In genomic region chr7:114502454-114503254, GRCh38 we compare ENCODE assay signal across 13 cellular contexts.
A peak's percentile ranks its signal among the peaks of the same experiment; 100 is the strongest.
DNase-seq lines count a peak whose midpoint lies in the region; ATAC-seq, FAIRE-seq and TF ChIP-seq lines count a peak whose summit lies in the region.
"Had no signal": no experiment of that assay in that cellular context is flagged by ENCODE, and none has a peak within 500 bp of the region (broad histone marks: within the 10 kb centered on the region; RNA-seq: fewer than 3 reads in every experiment).

No MANE protein-coding gene starts in this region.

- H3K27me3 Mint-ChIP-seq in activated CD8-positive, alpha-beta memory T cell treated with anti-CD3 and anti-CD28 coated beads, Interleukin-2, amount 10 ng/mL, durations not matched to agents 7 days and 5 days = no peaks in the 10 kb centered on the region
- H3K27me3 Mint-ChIP-seq in CD14-positive monocyte (ENCODE audit: low read depth in 3 of 3) = no peaks in the 10 kb centered on the region
- H3K27me3 Mint-ChIP-seq: activated naive CD8-positive, alpha-beta T cell treated with anti-CD3 and anti-CD28 coated beads, Interleukin-2, amount 10 ng/mL, durations not matched to agents 7 days and 5 days; naive thymus-derived CD8-positive, alpha-beta T cell had no signal

- no peak for TF ChIP-seq CTCF in CD14-positive monocyte (IDR thresholded peaks at IDR 0.05)

- CTCF ChIA-PET in activated CD8-positive, alpha-beta memory T cell treated with anti-CD3 and anti-CD28 coated beads, Interleukin-2, amount 10 ng/mL, durations not matched to agents 7 days and 5 days (lab: Charles Lee) = no interaction called here

- H3K27ac ChIP-seq in small intestine (ENCODE audit: low read depth in 1 of 2, low read length in 1 of 2) = no peak overlapping the region

- no peaks in the 10 kb centered on the region for H3K27me3 ChIP-seq in small intestine (ENCODE audit: control insufficient read depth in 2 of 2, insufficient read depth in 2 of 2, low read length in 2 of 2)

- H3K9me3 Mint-ChIP-seq in activated CD8-positive, alpha-beta memory T cell treated with anti-CD3 and anti-CD28 coated beads, Interleukin-2, amount 10 ng/mL, durations not matched to agents 7 days and 5 days (ENCODE audit: low read depth) = no peaks in the 10 kb centered on the region
- peaks cover 0 to 2% (median 0%) of the 10 kb centered on the region in 7 donors for H3K9me3 Mint-ChIP-seq in CD14-positive monocyte
- H3K9me3 Mint-ChIP-seq: activated naive CD8-positive, alpha-beta T cell treated with anti-CD3 and anti-CD28 coated beads, Interleukin-2, amount 10 ng/mL, durations not matched to agents 7 days and 5 days; endodermal cell had no signal

- DNase-seq in NCI-H2029 (lab: John Stamatoyannopoulos, UW) (peak; percentile 14), NCI-H2029 treated with DMSO at 0.1 percent for 48 hours (lab: John Stamatoyannopoulos, UW) (no peak), fibroblast of peridontal ligament (ENCODE audit: extremely low read depth) (peak; percentile 38), small intestine (peak; percentile 18), CD14-positive monocyte (ENCODE audit: low spot score) (no peak), NK-92 (lab: John Stamatoyannopoulos, UW; ENCODE audit: unreplicated experiment) (no peak)
- DNase-seq in activated CD8-positive, alpha-beta memory T cell treated with anti-CD3 and anti-CD28 coated beads, Interleukin-2, amount 10 ng/mL, durations not matched to agents 7 days and 5 days = no peak
- DNase-seq: activated CD4-positive, alpha-beta T cell treated with anti-CD3 and anti-CD28 coated beads, Interleukin-2, amount 50 U/mL, for 4 hours; activated naive CD8-positive, alpha-beta T cell treated with anti-CD3 and anti-CD28 coated beads, Interleukin-2, amount 10 ng/mL, durations not matched to agents 7 days and 5 days; endodermal cell; naive thymus-derived CD8-positive, alpha-beta T cell; NCI-H524 treated with DMSO at 0.1 percent for 48 hours had no signal

- H3K36me3 Mint-ChIP-seq in activated CD8-positive, alpha-beta memory T cell treated with anti-CD3 and anti-CD28 coated beads, Interleukin-2, amount 10 ng/mL, durations not matched to agents 7 days and 5 days = no peaks in the 10 kb centered on the region
- no peaks in the 10 kb centered on the region for H3K36me3 Mint-ChIP-seq in CD14-positive monocyte
- H3K36me3 Mint-ChIP-seq: activated naive CD8-positive, alpha-beta T cell treated with anti-CD3 and anti-CD28 coated beads, Interleukin-2, amount 10 ng/mL, durations not matched to agents 7 days and 5 days; naive thymus-derived CD8-positive, alpha-beta T cell had no signal

- no peak overlapping the region for H3K27ac Mint-ChIP-seq in activated CD8-positive, alpha-beta memory T cell treated with anti-CD3 and anti-CD28 coated beads, Interleukin-2, amount 10 ng/mL, durations not matched to agents 7 days and 5 days
- H3K27ac Mint-ChIP-seq in CD14-positive monocyte = no peak overlapping the region
- H3K27ac Mint-ChIP-seq: activated naive CD8-positive, alpha-beta T cell treated with anti-CD3 and anti-CD28 coated beads, Interleukin-2, amount 10 ng/mL, durations not matched to agents 7 days and 5 days; endodermal cell; naive thymus-derived CD8-positive, alpha-beta T cell had no signal

- no peak overlapping the region for H3K4me3 ChIP-seq in small intestine (ENCODE audit: low read depth in 1 of 2, low read length in 2 of 2)

- no peak for FAIRE-seq in small intestine (lab: Jason Lieb, UNC)

- no peak overlapping the region for H3K4me3 Mint-ChIP-seq in activated CD8-positive, alpha-beta memory T cell treated with anti-CD3 and anti-CD28 coated beads, Interleukin-2, amount 10 ng/mL, durations not matched to agents 7 days and 5 days
- no peak overlapping the region for H3K4me3 Mint-ChIP-seq in CD14-positive monocyte
- H3K4me3 Mint-ChIP-seq: activated naive CD8-positive, alpha-beta T cell treated with anti-CD3 and anti-CD28 coated beads, Interleukin-2, amount 10 ng/mL, durations not matched to agents 7 days and 5 days; endodermal cell; naive thymus-derived CD8-positive, alpha-beta T cell had no signal

- H3K4me1 ChIP-seq in small intestine (ENCODE audit: control insufficient read depth in 2 of 2, insufficient read depth in 1 of 2, low read depth in 1 of 2, low read length in 1 of 2) = no peaks in the 10 kb centered on the region

- no peaks in the 10 kb centered on the region for H3K4me1 Mint-ChIP-seq in activated CD8-positive, alpha-beta memory T cell treated with anti-CD3 and anti-CD28 coated beads, Interleukin-2, amount 10 ng/mL, durations not matched to agents 7 days and 5 days
- no peaks in the 10 kb centered on the region for H3K4me1 Mint-ChIP-seq in CD14-positive monocyte
- H3K4me1 Mint-ChIP-seq: activated naive CD8-positive, alpha-beta T cell treated with anti-CD3 and anti-CD28 coated beads, Interleukin-2, amount 10 ng/mL, durations not matched to agents 7 days and 5 days; endodermal cell; naive thymus-derived CD8-positive, alpha-beta T cell had no signal

- WGBS in small intestine, 3 donors = 9 to 25% (median 25%) methylated on average over 5 of the region's 5 CpGs

- H3K9me3 ChIP-seq in small intestine (ENCODE audit: control insufficient read depth, low read depth) = no peaks in the 10 kb centered on the region

- intact Hi-C loops in CD14-positive monocyte (cut with micrococcal nuclease) = no loop called here

- H3K36me3 ChIP-seq in small intestine (ENCODE audit: control insufficient read depth in 2 of 2, insufficient read depth in 2 of 2, low read length in 2 of 2) = no peaks in the 10 kb centered on the region

- ATAC-seq in activated CD8-positive, alpha-beta memory T cell treated with anti-CD3 and anti-CD28 coated beads, Interleukin-2, amount 10 ng/mL, durations not matched to agents 7 days and 5 days = no peak
- ATAC-seq: naive thymus-derived CD8-positive, alpha-beta T cell had no signal

TF ChIP-seq in PFSK-1, 5 proteins besides CTCF, POLR2A, EP300 and RAD21:
- TF ChIP-seq POLR2AphosphoS5 (IDR thresholded peaks at IDR 0.05; ENCODE audit: low read depth, low read length) (peak; percentile 35; the same call in 1 of the 2 replicates), FOXP2 (optimal IDR thresholded peaks at IDR 0.05; ENCODE audit: borderline replicate concordance, extremely low read depth, extremely low read length, insufficient read depth) (peak; percentile 15), REST (IDR thresholded peaks at IDR 0.05; ENCODE audit: insufficient read depth in 1 of 2, low read depth in 2 of 2, low read length in 2 of 2) (no peak), TAF1 (IDR thresholded peaks at IDR 0.05; ENCODE audit: borderline replicate concordance, insufficient read depth, low read length) (0 out of 2 replicates have a peak, but pooled peaks have one; percentile 2), SIN3A (IDR thresholded peaks at IDR 0.05; ENCODE audit: borderline replicate concordance, insufficient read depth, low read length) (no peak)

Comparison
In these comparisons a context has a peak if more than half of its experiments do, and no peak if none do; other contexts are left out.
1. DNase-seq: peak in NCI-H2029 (single experiment), fibroblast of peridontal ligament (single experiment) and small intestine (single experiment); none in NCI-H2029 treated with DMSO at 0.1 percent for 48 hours (single experiment), activated CD8-positive, alpha-beta memory T cell treated with anti-CD3 and anti-CD28 coated beads, Interleukin-2, amount 10 ng/mL, durations not matched to agents 7 days and 5 days (single experiment), CD14-positive monocyte (single experiment) and NK-92 (single experiment).